Comparison of ENCODE assay signal across 1 cellular context in genomic region chr6:79670789-79671188, GRCh38.
A peak's percentile ranks its signal among the peaks of the same experiment; 100 is the strongest.
TF ChIP-seq lines count a peak whose summit lies in the region.

No MANE protein-coding gene starts in this region.

TF ChIP-seq in K562, 482 proteins besides CTCF, POLR2A, EP300 and RAD21 (continued from another document):
- TF ChIP-seq USF2 (CRISPR knock-in tag; IDR thresholded peaks at IDR 0.05) (peak; percentile 39; the same call in 1 of the 2 replicates), RAD51 (IDR thresholded peaks at IDR 0.05; ENCODE audit: borderline replicate concordance, low read depth) (0 out of 2 replicates have a peak, but pooled peaks have one; percentile 23)
TF ChIP-seq in K562: peak in this region for 3.
